In the genomic region with DNA sequence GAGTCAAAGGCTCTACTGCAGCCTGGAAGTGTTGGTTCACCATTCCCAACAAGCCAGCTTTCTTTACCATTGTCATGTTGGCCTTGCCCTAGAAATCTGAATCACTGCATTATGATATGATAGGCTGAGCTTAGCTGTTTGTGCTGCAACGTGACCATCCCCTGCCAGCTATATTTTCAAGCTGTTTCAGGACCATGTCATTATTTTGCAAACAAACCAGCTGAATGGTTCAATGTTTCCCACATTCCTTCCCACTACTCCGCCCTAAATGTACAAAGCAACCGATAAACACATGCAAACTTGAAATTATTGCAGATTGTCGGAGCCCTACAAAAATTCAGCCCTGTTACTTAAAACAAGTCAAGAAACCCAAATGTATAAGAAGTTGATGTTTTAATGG, we compare ENCODE assay signal across 25 cellular contexts.
DNase-seq lines count a peak whose midpoint lies in the region; ATAC-seq, FAIRE-seq and TF ChIP-seq lines count a peak whose summit lies in the region.
"Had no signal": no experiment of that assay in that cellular context is flagged by ENCODE, and none has a peak within 500 bp of the region (broad histone marks: within the 10 kb centered on the region; RNA-seq: fewer than 3 reads in every experiment).

No MANE protein-coding gene starts in this region.

- H3K36me3 ChIP-seq in adipocyte (ENCODE audit: control insufficient read depth, insufficient read depth, low read length, severe bottlenecking) (no peaks in the 10 kb centered on the region), suprapubic skin (no peaks in the 10 kb centered on the region)
- H3K36me3 ChIP-seq: pancreas had no signal

- peak overlapping the region; percentile 52 for H3K9ac ChIP-seq in adipocyte (ENCODE audit: low read length)

- DNase-seq in GM04504 (ENCODE audit: low read depth) (peak; percentile 48), adipocyte (ENCODE audit: low read depth) (no peak), fibroblast of the aortic adventitia (ENCODE audit: low read depth) (peak; percentile 57), suprapubic skin (ENCODE audit: low spot score in 2 of 2) (no peak), D721Med (ENCODE audit: insufficient read length, low spot score) (no peak), SIG-M5 treated with dmso at 0.1 percent for 504 hours (lab: John Stamatoyannopoulos, UW; ENCODE audit: unreplicated experiment) (no peak), NOMO-1 treated with DMSO at 0.1 percent for 48 hours (lab: John Stamatoyannopoulos, UW; ENCODE audit: unreplicated experiment) (no peak)
- DNase-seq: activated CD4-positive, alpha-beta T cell treated with anti-CD3 and anti-CD28 coated beads for 36 hours; activated CD8-positive, alpha-beta memory T cell treated with anti-CD3 and anti-CD28 coated beads for 24 hours; activated effector memory CD4-positive, alpha-beta T cell treated with Interleukin-2 at 50 U/mL for 16 hours; activated naive CD8-positive, alpha-beta T cell treated with anti-CD3 and anti-CD28 coated beads for 36 hours; AML-193; dermis blood vessel endothelial cell; DMS153; H7; Karpas-422; left colon; mammary epithelial cell; NCI-H1436; pancreas; stimulated activated CD4-positive, alpha-beta T cell treated with anti-CD3 and anti-CD28 coated beads, Interleukin-4, amount 100 ng/mL, for 24 hours; stimulated activated naive B cell treated with anti-CD40 and anti-IgM and Interleukin-4, amounts not matched to agents 10 μg/mL and 1 μg/mL and 100 μg/mL, for 72 hours had no signal

- peak overlapping the region; percentile 26 for H3K4me3 ChIP-seq in adipocyte (ENCODE audit: low read length)
- no peak overlapping the region for H3K4me3 ChIP-seq in fibroblast of the aortic adventitia (ENCODE audit: low read depth, low read length)
- no peak overlapping the region for H3K4me3 ChIP-seq in suprapubic skin
- H3K4me3 ChIP-seq: pancreas had no signal

- WGBS in suprapubic skin = 46% methylated on average over 4 of the region's 4 CpGs

- no peak for TF ChIP-seq EP300 in suprapubic skin (IDR thresholded peaks at IDR 0.05)

- FAIRE-seq in D721Med (lab: Jason Lieb, UNC) = no peak
- FAIRE-seq: urothelium cell line had no signal

- no peaks in the 10 kb centered on the region for H3K27me3 ChIP-seq in adipocyte (replicated peaks; ENCODE audit: control insufficient read depth, insufficient read depth, low read length)
- H3K27me3 ChIP-seq in suprapubic skin = no peaks in the 10 kb centered on the region
- H3K27me3 ChIP-seq: pancreas had no signal

- TF ChIP-seq CTCF in fibroblast of the aortic adventitia (IDR thresholded peaks at IDR 0.05; ENCODE audit: insufficient read depth, low read length) = no peak
- TF ChIP-seq CTCF in suprapubic skin (IDR thresholded peaks at IDR 0.05) = no peak
- TF ChIP-seq CTCF in D721Med (IDR thresholded peaks at IDR 0.05; ENCODE audit: insufficient read depth, missing control alignments) = no peak

- ATAC-seq in HG02981 (IDR thresholded peaks at IDR 0.05; ENCODE audit: unreplicated experiment) = no peak
- ATAC-seq: activated CD4-positive, alpha-beta T cell treated with anti-CD3 and anti-CD28 coated beads for 36 hours; left colon; pancreas; sciatic nerve; stimulated activated naive B cell treated with anti-CD40 and anti-IgM and Interleukin-4, amounts not matched to agents 10 μg/mL and 1 μg/mL and 100 μg/mL, for 72 hours had no signal

- no peak for TF ChIP-seq POLR2A in suprapubic skin (IDR thresholded peaks at IDR 0.05)

- no peaks in the 10 kb centered on the region for H3K9me3 ChIP-seq in adipocyte (ENCODE audit: control insufficient read depth, low read length)
- H3K9me3 ChIP-seq in suprapubic skin = no peaks in the 10 kb centered on the region
- H3K9me3 ChIP-seq: pancreas had no signal

- peak overlapping the region; percentile 88 for H3K27ac ChIP-seq in suprapubic skin
- H3K27ac ChIP-seq: pancreas had no signal

- H3K4me1 ChIP-seq in adipocyte (ENCODE audit: control insufficient read depth, insufficient read depth, low read length) (peaks cover 71% of the 10 kb centered on the region), suprapubic skin (peaks cover 84% of the 10 kb centered on the region)

Comparison
In these comparisons a context has a peak if more than half of its experiments do, and no peak if none do; other contexts are left out.
1. DNase-seq: peak in GM04504 (single experiment) and fibroblast of the aortic adventitia (single experiment); none in adipocyte (single experiment), suprapubic skin (0 of 2), D721Med (single experiment), SIG-M5 treated with dmso at 0.1 percent for 504 hours (single experiment) and NOMO-1 treated with DMSO at 0.1 percent for 48 hours (single experiment).